ENCODE assay signal across 11 cellular contexts in genomic region chr1:202023033-202023433, GRCh38. TPM values are rescaled to one million over a fixed set of nuclear protein-coding genes. Genes with fewer than 3 reads are reported as not detected.
DNase-seq lines count a peak whose midpoint lies in the region; ATAC-seq, FAIRE-seq and TF ChIP-seq lines count a peak whose summit lies in the region.
"Had no signal": no experiment of that assay in that cellular context is flagged by ENCODE, and none has a peak within 500 bp of the region (broad histone marks: within the 10 kb centered on the region; RNA-seq: fewer than 3 reads in every experiment).

No MANE protein-coding gene starts in this region.

- no peak for TF ChIP-seq CTCF in left ventricle myocardium inferior (IDR thresholded peaks at IDR 0.05; ENCODE audit: borderline replicate concordance)

- peaks cover 4% of the 10 kb centered on the region for H3K27me3 Mint-ChIP-seq in activated CD4-positive, alpha-beta T cell treated with anti-CD3 and anti-CD28 coated beads, Interleukin-2, amount 10 ng/mL, durations not matched to agents 24 days and 14 days

- intact Hi-C loops in left ventricle myocardium inferior (cut with micrococcal nuclease), result no loop called here
- intact Hi-C loops in activated CD4-positive, alpha-beta T cell treated with anti-CD3 and anti-CD28 coated beads, Interleukin-2, amount 10 ng/mL, durations not matched to agents 24 days and 14 days (cut with micrococcal nuclease), result no loop called here

- no peaks in the 10 kb centered on the region for H3K36me3 ChIP-seq in left ventricle myocardium inferior

- no peaks in the 10 kb centered on the region for H3K9me3 ChIP-seq in left ventricle myocardium inferior (replicated peaks)

- H3K4me3 ChIP-seq in left ventricle myocardium inferior, result no peak overlapping the region

- no peaks in the 10 kb centered on the region for H3K36me3 Mint-ChIP-seq in activated CD4-positive, alpha-beta T cell treated with anti-CD3 and anti-CD28 coated beads, Interleukin-2, amount 10 ng/mL, durations not matched to agents 24 days and 14 days (ENCODE audit: low read depth)

- H3K4me1 Mint-ChIP-seq in activated CD4-positive, alpha-beta T cell treated with anti-CD3 and anti-CD28 coated beads, Interleukin-2, amount 10 ng/mL, durations not matched to agents 24 days and 14 days, result no peaks in the 10 kb centered on the region

- ATAC-seq in left lobe of liver (peak; percentile 14), HG03457 (IDR thresholded peaks at IDR 0.05; ENCODE audit: unreplicated experiment) (no peak), HG02610 (IDR thresholded peaks at IDR 0.05; ENCODE audit: unreplicated experiment) (no peak)
- ATAC-seq: effector memory CD8-positive, alpha-beta T cell had no signal

- H3K27ac Mint-ChIP-seq in activated CD4-positive, alpha-beta T cell treated with anti-CD3 and anti-CD28 coated beads, Interleukin-2, amount 10 ng/mL, durations not matched to agents 24 days and 14 days, result no peak overlapping the region
- H3K27ac Mint-ChIP-seq: effector memory CD8-positive, alpha-beta T cell had no signal

- H3K27me3 ChIP-seq in left ventricle myocardium inferior (ENCODE audit: low read depth), result peaks cover 17% of the 10 kb centered on the region

- DNase-seq in AG20443 (ENCODE audit: low spot score), result peak; percentile 6
- peak; percentile 19 for DNase-seq in NCI-H1417 treated with DMSO at 0.1 percent for 48 hours (lab: John Stamatoyannopoulos, UW)
- DNase-seq in RCC 7860 (ENCODE audit: low spot score), result peak; percentile 66
- DNase-seq in left lobe of liver (ENCODE audit: low spot score), result peak; percentile 69
- no peak for DNase-seq in left ventricle myocardium inferior
- DNase-seq in activated CD4-positive, alpha-beta T cell treated with anti-CD3 and anti-CD28 coated beads, Interleukin-2, amount 10 ng/mL, durations not matched to agents 24 days and 14 days, result no peak
- DNase-seq: activated CD4-positive, CD25-positive, alpha-beta regulatory T cell; effector memory CD8-positive, alpha-beta T cell had no signal

- FAIRE-seq in RCC 7860 (lab: Jason Lieb, UNC), result peak; percentile 64
- FAIRE-seq: GM12891 had no signal

- peaks cover 6% of the 10 kb centered on the region for H3K4me1 ChIP-seq in left ventricle myocardium inferior

- H3K27ac ChIP-seq in left ventricle myocardium inferior (replicated peaks), result no peak overlapping the region

- H3K9me3 Mint-ChIP-seq in activated CD4-positive, alpha-beta T cell treated with anti-CD3 and anti-CD28 coated beads, Interleukin-2, amount 10 ng/mL, durations not matched to agents 24 days and 14 days, result no peaks in the 10 kb centered on the region
- H3K9me3 Mint-ChIP-seq: effector memory CD8-positive, alpha-beta T cell had no signal

- no peak overlapping the region for H3K4me3 Mint-ChIP-seq in activated CD4-positive, alpha-beta T cell treated with anti-CD3 and anti-CD28 coated beads, Interleukin-2, amount 10 ng/mL, durations not matched to agents 24 days and 14 days
- H3K4me3 Mint-ChIP-seq: effector memory CD8-positive, alpha-beta T cell had no signal

RNA-seq across cellular contexts. Expression of gene ELF3, which starts 12.6 kb away (rescaled TPM):
- total RNA-seq in left lobe of liver, result 16.2 TPM
- total RNA-seq in left ventricle myocardium inferior, result 0.60 TPM
- total RNA-seq in activated CD4-positive, alpha-beta T cell treated with anti-CD3 and anti-CD28 coated beads, Interleukin-2, amount 10 ng/mL, durations not matched to agents 24 days and 14 days, result 0.14 and 0.68 TPM in 2 replicates

RNA-seq across cellular contexts. Expression of gene RNPEP, which starts 40.6 kb away (rescaled TPM):
- total RNA-seq in left lobe of liver (36.3 TPM), left ventricle myocardium inferior (16.6 TPM)
- total RNA-seq in activated CD4-positive, alpha-beta T cell treated with anti-CD3 and anti-CD28 coated beads, Interleukin-2, amount 10 ng/mL, durations not matched to agents 24 days and 14 days, result 34.2 and 36.1 TPM in 2 replicates

Comparison
In these comparisons a context has a peak if more than half of its experiments do, and no peak if none do; other contexts are left out.
1. DNase-seq: peak in AG20443 (single experiment), NCI-H1417 treated with DMSO at 0.1 percent for 48 hours (single experiment), RCC 7860 (single experiment) and left lobe of liver (single experiment); none in left ventricle myocardium inferior (single experiment) and activated CD4-positive, alpha-beta T cell treated with anti-CD3 and anti-CD28 coated beads, Interleukin-2, amount 10 ng/mL, durations not matched to agents 24 days and 14 days (single experiment).
2. RNA of gene ELF3, which starts 12.6 kb away (total RNA-seq): 16.2 TPM in left lobe of liver (single experiment); 0.14 to 0.68 TPM in activated CD4-positive, alpha-beta T cell treated with anti-CD3 and anti-CD28 coated beads, Interleukin-2, amount 10 ng/mL, durations not matched to agents 24 days and 14 days and 0.60 TPM in left ventricle myocardium inferior (single experiment); every median in the first group is over 10 times any median in the second.